In genomic region chr2:112566104-112566503, GRCh38 we compare ENCODE assay signal across 20 cellular contexts. TPM values are rescaled to one million over a fixed set of nuclear protein-coding genes. Genes with fewer than 3 reads are reported as not detected.
DNase-seq lines count a peak whose midpoint lies in the region; ATAC-seq, FAIRE-seq and TF ChIP-seq lines count a peak whose summit lies in the region.
"Had no signal": no experiment of that assay in that cellular context is flagged by ENCODE, and none has a peak within 500 bp of the region (broad histone marks: within the 10 kb centered on the region; RNA-seq: fewer than 3 reads in every experiment).

No MANE protein-coding gene starts in this region.

- no peak for FAIRE-seq in GM12878 (lab: Jason Lieb, UNC)
- FAIRE-seq: HepG2 had no signal

- H3K27me3 ChIP-seq in GM12878 (replicated peaks in 1 of 2; ENCODE audit: control insufficient read depth in 2 of 2, insufficient read depth in 2 of 2, low read length in 1 of 2) = no peaks in the 10 kb centered on the region
- H3K27me3 ChIP-seq in gastrocnemius medialis = no peaks in the 10 kb centered on the region
- no peaks in the 10 kb centered on the region for H3K27me3 ChIP-seq in ascending aorta
- H3K27me3 ChIP-seq: hepatocyte, sigmoid colon had no signal

- CTCF ChIA-PET in GM12878 (lab: Yijun Ruan, JAX) = interaction anchor here (0.7 to 1.9 kb wide), 4 partner anchors 15 to 183 kb away, joined by 3 to 8 read pairs (median 4); no protein-coding TSS in a partner anchor

- H3K9me3 ChIP-seq in GM12878 (replicated peaks; ENCODE audit: control insufficient read depth, insufficient read depth, low read length) (no peaks in the 10 kb centered on the region; the same call in 2 of the 3 replicates), gastrocnemius medialis (no peaks in the 10 kb centered on the region), ascending aorta (peaks cover 0 to 7% of the 10 kb centered on the region in 2 donors)

- BruUV-seq in GM12878 (replicated peaks; lab: Mats Ljungman, UMichigan) = no TSS peak

- TF ChIP-seq POLR2A in GM12878 (IDR thresholded peaks at IDR 0.05; ENCODE audit: low read depth, low read length) (no peak), gastrocnemius medialis (IDR thresholded peaks at IDR 0.05) (no peak)

- H3K4me1 ChIP-seq in GM12878 (ENCODE audit: control insufficient read depth, insufficient read depth, low read length) (no peaks in the 10 kb centered on the region), gastrocnemius medialis (no peaks in the 10 kb centered on the region), ascending aorta (no peaks in the 10 kb centered on the region)
- H3K4me1 ChIP-seq: sigmoid colon had no signal

- H3K79me2 ChIP-seq in GM12878 (ENCODE audit: control insufficient read depth, insufficient read depth, low read length) = no peaks in the 10 kb centered on the region

- H3K9ac ChIP-seq in GM12878 (ENCODE audit: control insufficient read depth, insufficient read depth, low read length) = no peak overlapping the region

- peak; percentile 16 for DNase-seq in GM12878 (ENCODE audit: low read depth, low spot score)
- no peak for DNase-seq in NCI-H2029 treated with DMSO at 0.1 percent for 48 hours (lab: John Stamatoyannopoulos, UW)
- no peak for DNase-seq in NCI-H82 treated with DMSO at 0.1 percent for 48 hours (lab: John Stamatoyannopoulos, UW; ENCODE audit: unreplicated experiment)
- no peak for DNase-seq in gastrocnemius medialis
- DNase-seq in ascending aorta (ENCODE audit: low spot score in 2 of 2) = no peak
- DNase-seq: activated CD4-positive, CD25-positive, alpha-beta regulatory T cell treated with anti-CD3 and anti-CD28 coated beads, Interleukin-2, amount 50 U/mL, for 72 hours; activated naive CD8-positive, alpha-beta T cell treated with anti-CD3 and anti-CD28 coated beads, Interleukin-2, amount 10 ng/mL, durations not matched to agents 7 days and 5 days; activated T-cell treated with anti-CD3 and anti-CD28 coated beads for 4 hours; COR-L47; GDM1; H9; nucleus accumbens; SHP77 treated with DMSO at 0.1 percent for 48 hours; sigmoid colon; stimulated activated CD4-positive, alpha-beta T cell treated with anti-CD3 and anti-CD28 coated beads, Interleukin-2, amount 100 ng/mL, for 24 hours had no signal

- in situ Hi-C loops in GM12878 (cut with MboI) = no loop called here
- in situ Hi-C loops in gastrocnemius medialis (cut with MboI; ENCODE audit: low sequenced_read_pairs in 4 of 4) = no loop called here

- 65% methylated on average over 3 of the region's 3 CpGs for WGBS in GM12878 (ENCODE audit: insufficient coverage, insufficient replicate concordance, low lambda C conversion rate, missing lambda C conversion rate)

- H3K4me3 ChIP-seq in GM12878 (no peak overlapping the region), gastrocnemius medialis (no peak overlapping the region), ascending aorta (no peak overlapping the region)
- H3K4me3 ChIP-seq: hepatocyte, sigmoid colon had no signal

- POLR2A ChIA-PET in GM12878 (lab: Charles Lee) = interaction anchor here (1.5 kb wide), 1 partner anchor 20 kb away, joined by 4 read pairs; no protein-coding TSS in a partner anchor

- no peak for TF ChIP-seq RAD21 in GM12878 (IDR thresholded peaks at IDR 0.05; ENCODE audit: insufficient read depth, low read depth, low read length)

- TF ChIP-seq CTCF in GM12878 (IDR thresholded peaks at IDR 0.05 in 2 of 3, conservative IDR thresholded peaks at IDR 0.05 in 1 of 3; ENCODE audit: control insufficient read depth in 2 of 3, extremely low read depth in 1 of 3, insufficient read depth in 1 of 3, low read depth in 3 of 3, low read length in 3 of 3) (no peak), gastrocnemius medialis (IDR thresholded peaks at IDR 0.05 in 4 of 5, conservative IDR thresholded peaks at IDR 0.05 in 1 of 5) (no peak), ascending aorta (IDR thresholded peaks at IDR 0.05) (no peak)

- no peak for TF ChIP-seq EP300 in GM12878 (IDR thresholded peaks at IDR 0.05; ENCODE audit: borderline replicate concordance in 1 of 2, control insufficient read depth in 1 of 2, low read depth in 2 of 2, low read length in 2 of 2)

- H3K36me3 ChIP-seq in GM12878 (ENCODE audit: control insufficient read depth in 2 of 2, insufficient read depth in 2 of 2, low read length in 1 of 2) (peaks cover 8 to 34% of the 10 kb centered on the region in 2 experiments), gastrocnemius medialis (peaks cover 3 to 96% of the 10 kb centered on the region in 2 donors), ascending aorta (peaks cover 60 to 82% of the 10 kb centered on the region in 2 donors)

- H2AFZ ChIP-seq in GM12878 (ENCODE audit: control insufficient read depth, low read depth, low read length) = no peak overlapping the region
- H2AFZ ChIP-seq: hepatocyte had no signal

- intact Hi-C loops in GM12878 (cut with micrococcal nuclease; ENCODE audit: unreplicated experiment) = loop anchor here (5.0 kb wide), 1 partner anchor 84 kb away; the partner anchor contains the start of gene TTL
- intact Hi-C loops in gastrocnemius medialis (cut with DNase I; ENCODE audit: low total_unique reads) = no loop called here
- intact Hi-C loops in ascending aorta (cut with DNase I) = no loop called here

- SMC1A ChIA-PET in GM12878 (lab: Charles Lee; ENCODE audit: uncharacterized antibody, unreplicated experiment) = interaction anchor here (0.8 to 2.2 kb wide), 4 partner anchors 8 to 262 kb away, joined by 3 to 5 read pairs (median 4); no protein-coding TSS in a partner anchor

- H3K4me2 ChIP-seq in GM12878 (ENCODE audit: control insufficient read depth, insufficient read depth) = no peak overlapping the region
- H3K4me2 ChIP-seq: hepatocyte had no signal

- no peaks in the 10 kb centered on the region for H4K20me1 ChIP-seq in GM12878 (ENCODE audit: control insufficient read depth, insufficient read depth)

- no peak overlapping the region for H3K27ac ChIP-seq in GM12878 (ENCODE audit: control insufficient read depth, insufficient read depth)
- H3K27ac ChIP-seq in gastrocnemius medialis = no peak overlapping the region
- no peak overlapping the region for H3K27ac ChIP-seq in ascending aorta
- H3K27ac ChIP-seq: hepatocyte, sigmoid colon had no signal

- peak; percentile 80 for ATAC-seq in GM18909 (IDR thresholded peaks at IDR 0.05; ENCODE audit: poor library complexity, unreplicated experiment)
- peak; percentile 77 for ATAC-seq in GM21786 (IDR thresholded peaks at IDR 0.05; ENCODE audit: unreplicated experiment)
- ATAC-seq in HG03159 (IDR thresholded peaks at IDR 0.05; ENCODE audit: unreplicated experiment) = peak; percentile 63
- ATAC-seq in GM12878 = peak; percentile 85
- ATAC-seq in gastrocnemius medialis = no peak
- ATAC-seq: HepG2 had no signal

- RAD21 ChIA-PET in GM12878 (lab: Charles Lee; ENCODE audit: unreplicated experiment) = interaction anchor here (1.2 kb wide), 1 partner anchor 23 kb away, joined by 4 read pairs; no protein-coding TSS in a partner anchor

TF ChIP-seq in GM12878, 131 proteins besides CTCF, POLR2A, EP300 and RAD21 (continues in another document):
- TF ChIP-seq ATF3 (IDR thresholded peaks at IDR 0.05; ENCODE audit: borderline replicate concordance, extremely low read depth, low read depth, low read length) (no peak), RAD51 (IDR thresholded peaks at IDR 0.05) (no peak)

RNA-seq across cellular contexts. Expression of gene CHCHD5, which starts 18.3 kb away (rescaled TPM):
- 9.8 and 9.9 TPM in 2 replicates for total RNA-seq in GM12878 (2013; cell fraction: nucleolus; rRNA removed)
- total RNA-seq in GM12878 (2014; rRNA removed) = 25.7 and 37.2 TPM in 2 replicates
- total RNA-seq in GM12878 (2014; rRNA removed; fragmentation: Illumina TruSeq; extraction: Trizol) = 21.5 and 22.9 TPM in 2 replicates
- total RNA-seq in GM12878 (2021) = 40.6 and 43.1 TPM in 2 replicates
- polyA plus RNA-seq in GM12878 (2011; ENCODE audit: low read depth) = 46.5 TPM
- 10.0 and 18.5 TPM in 2 replicates for polyA plus RNA-seq in GM12878 (2011; rRNA removed)
- polyA plus RNA-seq in GM12878 (2011; cell fraction: cytosol; rRNA removed) = 40.1 and 40.5 TPM in 2 replicates
- 25.8 and 29.2 TPM in 2 replicates for polyA plus RNA-seq in GM12878 (2011; cell fraction: nucleus; rRNA removed)
- 52.2 and 53.0 TPM in 2 replicates for polyA plus RNA-seq in GM12878 (2012)
- polyA plus RNA-seq in GM12878 (2014; fragmentation: Illumina TruSeq; extraction: Trizol) = 2.7 and 16.4 TPM in 2 replicates
- polyA plus RNA-seq in GM12878 (2014; fragmentation: Nextera tagmentation; extraction: Ambion mirVana) = 10 to 100 TPM; 65.1 to 85.6 TPM
- 47.4 and 56.8 TPM in 2 replicates for polyA plus RNA-seq in GM12878 (2014; rRNA removed)
- polyA plus RNA-seq in GM12878 (2016; fragmentation: Nextera tagmentation; extraction: Ambion mirVana) = 100 to 1,000 TPM; 104 to 118 TPM
- polyA minus RNA-seq in GM12878 (2011; rRNA and poly(A)+ RNA removed) = 5.1 and 8.6 TPM in 2 replicates
- 2.8 and 6.3 TPM in 2 replicates for polyA minus RNA-seq in GM12878 (2011; cell fraction: cytosol; rRNA and poly(A)+ RNA removed)
- polyA minus RNA-seq in GM12878 (2011; cell fraction: nucleus; rRNA and poly(A)+ RNA removed) = 3.5 and 5.1 TPM in 2 replicates
- 10 to 100 TPM; 13.2 to 26.6 (median 24.1) TPM for total RNA-seq in gastrocnemius medialis
- 26.5 TPM for total RNA-seq in ascending aorta

RNA-seq across cellular contexts. Expression of gene POLR1B, which starts 23.8 kb away (rescaled TPM):
- total RNA-seq in GM12878 (2013; cell fraction: nucleolus; rRNA removed) = 43.8 and 53.7 TPM in 2 replicates
- total RNA-seq in GM12878 (2014; rRNA removed) (30.1 and 31.2 TPM in 2 replicates), GM12878 (2014; rRNA removed; fragmentation: Illumina TruSeq; extraction: Trizol) (36.7 and 37.8 TPM in 2 replicates), GM12878 (2021) (45.1 and 55.8 TPM in 2 replicates), gastrocnemius medialis (10 to 100 TPM; 13.0 to 18.1 (median 13.3) TPM), ascending aorta (3.6 TPM)
- polyA plus RNA-seq in GM12878 (2011; ENCODE audit: low read depth) = 12.6 TPM
- polyA plus RNA-seq in GM12878 (2011; rRNA removed) (35.7 and 38.6 TPM in 2 replicates), GM12878 (2014; fragmentation: Illumina TruSeq; extraction: Trizol) (33.6 and 37.9 TPM in 2 replicates), GM12878 (2014; fragmentation: Nextera tagmentation; extraction: Ambion mirVana) (10 to 100 TPM; 13.4 to 14.3 TPM), GM12878 (2014; rRNA removed) (27.4 and 36.1 TPM in 2 replicates), GM12878 (2016; fragmentation: Nextera tagmentation; extraction: Ambion mirVana) (10 to 100 TPM; 46.7 to 47.2 TPM)
- 28.7 and 33.2 TPM in 2 replicates for polyA plus RNA-seq in GM12878 (2011; cell fraction: cytosol; rRNA removed)
- 21.1 and 36.1 TPM in 2 replicates for polyA plus RNA-seq in GM12878 (2011; cell fraction: nucleus; rRNA removed)
- 12.6 and 16.2 TPM in 2 replicates for polyA plus RNA-seq in GM12878 (2012)
- 88.5 and 101 TPM in 2 replicates for polyA minus RNA-seq in GM12878 (2011; rRNA and poly(A)+ RNA removed)
- polyA minus RNA-seq in GM12878 (2011; cell fraction: cytosol; rRNA and poly(A)+ RNA removed) = 32.0 and 36.5 TPM in 2 replicates
- polyA minus RNA-seq in GM12878 (2011; cell fraction: nucleus; rRNA and poly(A)+ RNA removed) = 19.5 and 30.7 TPM in 2 replicates

Comparison
In these comparisons a context has a peak if more than half of its experiments do, and no peak if none do; other contexts are left out.
1. ATAC-seq: peak in GM18909 (single experiment), GM21786 (single experiment), HG03159 (single experiment) and GM12878 (single experiment); none in gastrocnemius medialis (0 of 2).